In the genomic region with DNA sequence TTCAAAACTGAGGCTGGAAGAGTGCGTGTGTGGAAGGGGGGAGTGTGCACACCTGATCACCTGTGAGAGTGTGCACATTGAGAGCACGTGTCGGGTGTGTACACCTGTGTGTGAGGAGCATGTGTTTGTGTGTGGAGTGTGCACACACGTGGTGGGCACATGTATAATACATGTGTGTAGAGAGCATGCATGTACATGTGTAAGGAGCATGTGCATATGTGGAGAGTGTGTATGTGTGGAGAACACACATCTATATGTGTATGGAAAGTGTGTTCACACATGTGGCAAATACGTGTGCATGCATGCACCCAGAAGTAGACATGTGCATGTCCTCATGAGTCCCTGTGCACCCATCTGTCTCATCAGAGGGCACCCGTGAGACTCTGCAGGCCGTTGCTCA, we compare ENCODE assay signal across 1 cellular context.
TF ChIP-seq lines count a peak whose summit lies in the region.

No MANE protein-coding gene starts in this region.

TF ChIP-seq in WTC11, 78 proteins besides CTCF, POLR2A, EP300 and RAD21:
- TF ChIP-seq, protein P1, sequence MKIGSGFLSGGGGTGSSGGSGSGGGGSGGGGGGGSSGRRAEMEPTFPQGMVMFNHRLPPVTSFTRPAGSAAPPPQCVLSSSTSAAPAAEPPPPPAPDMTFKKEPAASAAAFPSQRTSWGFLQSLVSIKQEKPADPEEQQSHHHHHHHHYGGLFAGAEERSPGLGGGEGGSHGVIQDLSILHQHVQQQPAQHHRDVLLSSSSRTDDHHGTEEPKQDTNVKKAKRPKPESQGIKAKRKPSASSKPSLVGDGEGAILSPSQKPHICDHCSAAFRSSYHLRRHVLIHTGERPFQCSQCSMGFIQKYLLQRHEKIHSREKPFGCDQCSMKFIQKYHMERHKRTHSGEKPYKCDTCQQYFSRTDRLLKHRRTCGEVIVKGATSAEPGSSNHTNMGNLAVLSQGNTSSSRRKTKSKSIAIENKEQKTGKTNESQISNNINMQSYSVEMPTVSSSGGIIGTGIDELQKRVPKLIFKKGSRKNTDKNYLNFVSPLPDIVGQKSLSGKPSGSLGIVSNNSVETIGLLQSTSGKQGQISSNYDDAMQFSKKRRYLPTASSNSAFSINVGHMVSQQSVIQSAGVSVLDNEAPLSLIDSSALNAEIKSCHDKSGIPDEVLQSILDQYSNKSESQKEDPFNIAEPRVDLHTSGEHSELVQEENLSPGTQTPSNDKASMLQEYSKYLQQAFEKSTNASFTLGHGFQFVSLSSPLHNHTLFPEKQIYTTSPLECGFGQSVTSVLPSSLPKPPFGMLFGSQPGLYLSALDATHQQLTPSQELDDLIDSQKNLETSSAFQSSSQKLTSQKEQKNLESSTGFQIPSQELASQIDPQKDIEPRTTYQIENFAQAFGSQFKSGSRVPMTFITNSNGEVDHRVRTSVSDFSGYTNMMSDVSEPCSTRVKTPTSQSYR (CRISPR knock-in tag; IDR thresholded peaks at IDR 0.05) = no peak
- no peak for TF ChIP-seq ZNF396 (CRISPR knock-in tag; IDR thresholded peaks at IDR 0.05; ENCODE audit: borderline replicate concordance)
- TF ChIP-seq, protein P2, sequence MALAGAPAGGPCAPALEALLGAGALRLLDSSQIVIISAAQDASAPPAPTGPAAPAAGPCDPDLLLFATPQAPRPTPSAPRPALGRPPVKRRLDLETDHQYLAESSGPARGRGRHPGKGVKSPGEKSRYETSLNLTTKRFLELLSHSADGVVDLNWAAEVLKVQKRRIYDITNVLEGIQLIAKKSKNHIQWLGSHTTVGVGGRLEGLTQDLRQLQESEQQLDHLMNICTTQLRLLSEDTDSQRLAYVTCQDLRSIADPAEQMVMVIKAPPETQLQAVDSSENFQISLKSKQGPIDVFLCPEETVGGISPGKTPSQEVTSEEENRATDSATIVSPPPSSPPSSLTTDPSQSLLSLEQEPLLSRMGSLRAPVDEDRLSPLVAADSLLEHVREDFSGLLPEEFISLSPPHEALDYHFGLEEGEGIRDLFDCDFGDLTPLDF (CRISPR knock-in tag; IDR thresholded peaks at IDR 0.05) = no peak
- no peak for TF ChIP-seq FOXP1 (CRISPR knock-in tag; IDR thresholded peaks at IDR 0.05; ENCODE audit: borderline replicate concordance)
- TF ChIP-seq, protein P3, sequence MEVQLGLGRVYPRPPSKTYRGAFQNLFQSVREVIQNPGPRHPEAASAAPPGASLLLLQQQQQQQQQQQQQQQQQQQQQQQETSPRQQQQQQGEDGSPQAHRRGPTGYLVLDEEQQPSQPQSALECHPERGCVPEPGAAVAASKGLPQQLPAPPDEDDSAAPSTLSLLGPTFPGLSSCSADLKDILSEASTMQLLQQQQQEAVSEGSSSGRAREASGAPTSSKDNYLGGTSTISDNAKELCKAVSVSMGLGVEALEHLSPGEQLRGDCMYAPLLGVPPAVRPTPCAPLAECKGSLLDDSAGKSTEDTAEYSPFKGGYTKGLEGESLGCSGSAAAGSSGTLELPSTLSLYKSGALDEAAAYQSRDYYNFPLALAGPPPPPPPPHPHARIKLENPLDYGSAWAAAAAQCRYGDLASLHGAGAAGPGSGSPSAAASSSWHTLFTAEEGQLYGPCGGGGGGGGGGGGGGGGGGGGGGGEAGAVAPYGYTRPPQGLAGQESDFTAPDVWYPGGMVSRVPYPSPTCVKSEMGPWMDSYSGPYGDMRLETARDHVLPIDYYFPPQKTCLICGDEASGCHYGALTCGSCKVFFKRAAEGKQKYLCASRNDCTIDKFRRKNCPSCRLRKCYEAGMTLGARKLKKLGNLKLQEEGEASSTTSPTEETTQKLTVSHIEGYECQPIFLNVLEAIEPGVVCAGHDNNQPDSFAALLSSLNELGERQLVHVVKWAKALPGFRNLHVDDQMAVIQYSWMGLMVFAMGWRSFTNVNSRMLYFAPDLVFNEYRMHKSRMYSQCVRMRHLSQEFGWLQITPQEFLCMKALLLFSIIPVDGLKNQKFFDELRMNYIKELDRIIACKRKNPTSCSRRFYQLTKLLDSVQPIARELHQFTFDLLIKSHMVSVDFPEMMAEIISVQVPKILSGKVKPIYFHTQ (CRISPR knock-in tag; IDR thresholded peaks at IDR 0.05) = no peak
TF ChIP-seq in WTC11: peak in this region for 0.
